In the genomic region with DNA sequence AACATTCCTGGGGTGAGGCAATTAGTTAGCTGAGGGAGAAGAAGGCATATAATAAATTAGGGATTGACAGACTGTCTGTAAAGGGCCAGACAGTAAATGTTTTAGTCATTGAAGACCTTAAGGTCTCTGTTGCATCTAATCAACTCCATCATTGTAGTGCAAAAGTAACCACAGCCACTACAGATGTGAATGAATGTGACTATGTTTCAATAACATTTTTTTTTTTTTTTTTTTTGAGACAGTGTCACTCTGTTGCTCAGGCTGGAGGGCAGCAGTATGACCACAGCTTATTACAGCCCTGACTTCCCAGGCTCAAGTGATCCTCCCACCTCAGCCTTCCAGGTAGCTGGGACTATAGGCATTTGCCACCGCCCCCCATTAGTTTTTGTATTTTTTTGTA, we compare ENCODE assay signal across 2 cellular contexts. TPM values are rescaled to one million over a fixed set of nuclear protein-coding genes. Genes with fewer than 3 reads are reported as not detected.
"Had no signal": no experiment of that assay in that cellular context is flagged by ENCODE, and none has a peak within 500 bp of the region (broad histone marks: within the 10 kb centered on the region; RNA-seq: fewer than 3 reads in every experiment).

No MANE protein-coding gene starts in this region.

RNA-seq across cellular contexts. Expression of a gene that starts 35.5 kb away (rescaled TPM):
- total RNA-seq: natural killer cell had no signal
- polyA plus RNA-seq: immature natural killer cell had no signal
